29 cellular contexts compared by ENCODE assay signal in genomic region chr14:98959410-98959809, GRCh38.
"Had no signal": no experiment of that assay in that cellular context is flagged by ENCODE, and none has a peak within 500 bp of the region (broad histone marks: within the 10 kb centered on the region; RNA-seq: fewer than 3 reads in every experiment).

No MANE protein-coding gene starts in this region.

- H3K4me1 ChIP-seq: gastroesophageal sphincter, parathyroid adenoma, prostate gland, right lobe of liver, testis, upper lobe of right lung had no signal

- H3K9me3 Mint-ChIP-seq: immature natural killer cell; nephron; stimulated activated naive CD8-positive, alpha-beta T cell treated with anti-CD3 and anti-CD28 coated beads, Interleukin-15, amount 100 ng/mL, for 72 hours had no signal

- H3K27me3 ChIP-seq: right lobe of liver, spleen, testis, tibial nerve, upper lobe of right lung had no signal

- H3K4me1 Mint-ChIP-seq: stimulated activated naive B cell treated with anti-CD40 and anti-IgM and Interleukin-4, amounts not matched to agents 10 μg/mL and 1 μg/mL and 100 μg/mL, for 72 hours had no signal

- H3K4me3 ChIP-seq: dorsolateral prefrontal cortex, esophagus squamous epithelium, gastroesophageal sphincter, lung, prostate gland, right lobe of liver, spleen, testis, tibial nerve, upper lobe of right lung had no signal

- DNase-seq: cortex of kidney; dorsolateral prefrontal cortex; effector memory CD4-positive, alpha-beta T cell; esophagus squamous epithelium; foreskin fibroblast; glutamatergic neuron; immature natural killer cell; kidney; left cardiac atrium; left ventricle myocardium superior; mesenchymal stem cell; midbrain; occipital lobe; right lobe of liver; spleen; stimulated activated CD4-positive, alpha-beta T cell treated with anti-CD3 and anti-CD28 coated beads, Interleukin-15, amount 100 ng/mL, for 24 hours; stimulated activated CD4-positive, alpha-beta T cell treated with anti-CD3 and anti-CD28 coated beads, Interleukin-1b, Interleukin-23, amount 100 ng/mL, for 48 hours; stimulated activated CD4-positive, alpha-beta T cell treated with anti-CD3 and anti-CD28 coated beads, Interleukin-4, amount 100 ng/mL, for 24 hours; stimulated activated naive B cell treated with anti-CD40 and anti-IgM and Interleukin-4, amounts not matched to agents 10 μg/mL and 1 μg/mL and 100 μg/mL, for 72 hours; stimulated activated naive CD8-positive, alpha-beta T cell treated with anti-CD3 and anti-CD28 coated beads, Interleukin-15, amount 100 ng/mL, for 72 hours; testis; upper lobe of right lung had no signal

- ATAC-seq: gastroesophageal sphincter; left cardiac atrium; left ventricle myocardium superior; right lobe of liver; stimulated activated naive B cell treated with anti-CD40 and anti-IgM and Interleukin-4, amounts not matched to agents 10 μg/mL and 1 μg/mL and 100 μg/mL, for 72 hours; stimulated activated naive CD8-positive, alpha-beta T cell treated with anti-CD3 and anti-CD28 coated beads, Interleukin-15, amount 100 ng/mL, for 72 hours; upper lobe of right lung had no signal

- H3K27me3 Mint-ChIP-seq: stimulated activated naive CD8-positive, alpha-beta T cell treated with anti-CD3 and anti-CD28 coated beads, Interleukin-15, amount 100 ng/mL, for 72 hours had no signal

- H3K27ac ChIP-seq: dorsolateral prefrontal cortex, epithelial cell of prostate, esophagus squamous epithelium, gastroesophageal sphincter, parathyroid adenoma, prostate gland, right lobe of liver, spleen, testis, tibial nerve, upper lobe of right lung had no signal

- H3K36me3 ChIP-seq: esophagus squamous epithelium, gastroesophageal sphincter, prostate gland, right lobe of liver, spleen, tibial nerve, upper lobe of right lung had no signal

- H3K4me3 Mint-ChIP-seq: immature natural killer cell; nephron; stimulated activated naive B cell treated with anti-CD40 and anti-IgM and Interleukin-4, amounts not matched to agents 10 μg/mL and 1 μg/mL and 100 μg/mL, for 72 hours; stimulated activated naive CD8-positive, alpha-beta T cell treated with anti-CD3 and anti-CD28 coated beads, Interleukin-15, amount 100 ng/mL, for 72 hours had no signal

- H3K9me3 ChIP-seq: esophagus squamous epithelium, gastroesophageal sphincter, prostate gland, right lobe of liver, spleen, testis, tibial nerve, upper lobe of right lung had no signal

- H3K27ac Mint-ChIP-seq: stimulated activated naive B cell treated with anti-CD40 and anti-IgM and Interleukin-4, amounts not matched to agents 10 μg/mL and 1 μg/mL and 100 μg/mL, for 72 hours had no signal
